ENCODE assay signal across 6 cellular contexts in genomic region chr2:72208225-72208624, GRCh38.
"Had no signal": no experiment of that assay in that cellular context is flagged by ENCODE, and none has a peak within 500 bp of the region (broad histone marks: within the 10 kb centered on the region; RNA-seq: fewer than 3 reads in every experiment).

No MANE protein-coding gene starts in this region.

- H3K4me3 Mint-ChIP-seq: IgD-negative memory B cell had no signal

- H3K9me3 Mint-ChIP-seq: IgD-negative memory B cell had no signal

- H3K27ac Mint-ChIP-seq: IgD-negative memory B cell had no signal

- DNase-seq: IMR-90, KBM-7 had no signal

- H3K27ac ChIP-seq: HL-60 had no signal

- H3K27me3 Mint-ChIP-seq: IgD-negative memory B cell had no signal

- ATAC-seq: HepG2, K562 had no signal

- H3K36me3 Mint-ChIP-seq: IgD-negative memory B cell had no signal

- H3K4me1 Mint-ChIP-seq: IgD-negative memory B cell had no signal

- H3K4me3 ChIP-seq: K562 had no signal
